In genomic region chr9:17526726-17527125, GRCh38 we compare ENCODE assay signal across 2 cellular contexts.
TF ChIP-seq lines count a peak whose summit lies in the region.

No MANE protein-coding gene starts in this region.

TF ChIP-seq in K562, 482 proteins besides CTCF, POLR2A, EP300 and RAD21:
- peak; percentile 46 for TF ChIP-seq CEBPB (tag; IDR thresholded peaks at IDR 0.05)

TF ChIP-seq in HepG2, 621 proteins besides CTCF, POLR2A, EP300 and RAD21:
- TF ChIP-seq ZNF441 (CRISPR knock-in tag; IDR thresholded peaks at IDR 0.05; ENCODE audit: borderline replicate concordance) (peak; percentile 52; the same call in 1 of the 2 replicates), CEBPG (CRISPR knock-in tag; IDR thresholded peaks at IDR 0.05) (peak; percentile 6; the same call in 1 of the 2 replicates)
